In genomic region chr5:31531888-31532710, GRCh38 we compare ENCODE assay signal across 8 cellular contexts. TPM values are rescaled to one million over a fixed set of nuclear protein-coding genes. Genes with fewer than 3 reads are reported as not detected.
A peak's percentile ranks its signal among the peaks of the same experiment; 100 is the strongest.
DNase-seq lines count a peak whose midpoint lies in the region; TF ChIP-seq lines count a peak whose summit lies in the region.

Gene C5orf22 (plus strand): TSS chr5:31532301. CDS start chr5:31532393, 92 bp downstream.
Gene DROSHA (minus strand): TSS chr5:31532093. CDS start chr5:31529059, 3,034 bp downstream.

- H3K9me3 ChIP-seq in SK-N-MC (ENCODE audit: low read depth, low read length) (no peaks in the 10 kb centered on the region), suprapubic skin (no peaks in the 10 kb centered on the region)

- H3K27ac Mint-ChIP-seq in HFFc6 = peak within 1 kb of the TSS; percentile 89
- H3K27ac Mint-ChIP-seq in activated naive CD4-positive, alpha-beta T cell treated with anti-CD3 and anti-CD28 coated beads, Interleukin-2, amount 10 ng/mL, durations not matched to agents 7 days and 5 days = peak within 1 kb of the TSS; percentile 94

- peaks cover 5% of the 10 kb centered on the region; the same call in 1 of the 2 replicates for H3K27me3 Mint-ChIP-seq in HFFc6 (ENCODE audit: insufficient read depth)
- H3K27me3 Mint-ChIP-seq in activated naive CD4-positive, alpha-beta T cell treated with anti-CD3 and anti-CD28 coated beads, Interleukin-2, amount 10 ng/mL, durations not matched to agents 7 days and 5 days = no peaks in the 10 kb centered on the region

- H3K4me3 ChIP-seq in GM06990 (replicated peaks; ENCODE audit: low read depth, low read length) (peak within 1 kb of the TSS; percentile 79), NB4 (ENCODE audit: low read depth, low read length) (peak within 1 kb of the TSS; percentile 96), SK-N-MC (peak within 1 kb of the TSS; percentile 94), suprapubic skin (peak within 1 kb of the TSS; percentile 87)

- CTCF ChIA-PET in activated naive CD4-positive, alpha-beta T cell treated with anti-CD3 and anti-CD28 coated beads, Interleukin-2, amount 10 ng/mL, durations not matched to agents 7 days and 5 days (lab: Charles Lee) = no interaction called here

- TF ChIP-seq EP300 in suprapubic skin (IDR thresholded peaks at IDR 0.05) = no peak

- peaks cover 46% of the 10 kb centered on the region for H3K36me3 Mint-ChIP-seq in HFFc6 (ENCODE audit: low read depth)
- H3K36me3 Mint-ChIP-seq in activated naive CD4-positive, alpha-beta T cell treated with anti-CD3 and anti-CD28 coated beads, Interleukin-2, amount 10 ng/mL, durations not matched to agents 7 days and 5 days = peaks cover 44% of the 10 kb centered on the region

- peak within 1 kb of the TSS; percentile 96 for H3K4me3 Mint-ChIP-seq in HFFc6
- peak within 1 kb of the TSS; percentile 96 for H3K4me3 Mint-ChIP-seq in activated naive CD4-positive, alpha-beta T cell treated with anti-CD3 and anti-CD28 coated beads, Interleukin-2, amount 10 ng/mL, durations not matched to agents 7 days and 5 days

- TF ChIP-seq POLR2A in NB4 (IDR thresholded peaks at IDR 0.05; ENCODE audit: extremely low read depth, insufficient read length) = peak; percentile 89
- TF ChIP-seq POLR2A in suprapubic skin (IDR thresholded peaks at IDR 0.05) = peak in 1 of 2 donors; percentile 48

- H3K9me3 Mint-ChIP-seq in HFFc6 = no peaks in the 10 kb centered on the region
- H3K9me3 Mint-ChIP-seq in activated naive CD4-positive, alpha-beta T cell treated with anti-CD3 and anti-CD28 coated beads, Interleukin-2, amount 10 ng/mL, durations not matched to agents 7 days and 5 days = no peaks in the 10 kb centered on the region

- peak within 1 kb of the TSS; percentile 88 for H3K9ac ChIP-seq in SK-N-MC (ENCODE audit: insufficient read length)

- H3K36me3 ChIP-seq in GM06990 (ENCODE audit: control insufficient read depth, insufficient read depth, low read length) (peaks cover 10% of the 10 kb centered on the region), SK-N-MC (ENCODE audit: insufficient read depth, low read length) (peaks cover 61% of the 10 kb centered on the region), suprapubic skin (peaks cover 39% of the 10 kb centered on the region)

- WGBS in suprapubic skin = under 1% methylated on average over 27 of the region's 58 CpGs

- H3K4me1 Mint-ChIP-seq in HFFc6 (ENCODE audit: low read depth) = peaks cover 47% of the 10 kb centered on the region
- peaks cover 48% of the 10 kb centered on the region for H3K4me1 Mint-ChIP-seq in activated naive CD4-positive, alpha-beta T cell treated with anti-CD3 and anti-CD28 coated beads, Interleukin-2, amount 10 ng/mL, durations not matched to agents 7 days and 5 days

- TF ChIP-seq CTCF in GM06990 (IDR thresholded peaks at IDR 0.05; ENCODE audit: insufficient read depth, low read length, poor library complexity, severe bottlenecking) = peak; percentile 18
- peak; percentile 54; the same call in 1 of the 2 replicates for TF ChIP-seq CTCF in HFFc6 (IDR thresholded peaks at IDR 0.05)
- TF ChIP-seq CTCF in NB4 (IDR thresholded peaks at IDR 0.05; ENCODE audit: low read depth, low read length) = peak; percentile 30
- no peak for TF ChIP-seq CTCF in suprapubic skin (IDR thresholded peaks at IDR 0.05)

- H3K27ac ChIP-seq in SK-N-MC (no peak within 1 kb of the TSS), suprapubic skin (peak within 1 kb of the TSS; percentile 82)

- H3K27me3 ChIP-seq in GM06990 (replicated peaks; ENCODE audit: control insufficient read depth, insufficient read depth, low read length) = no peaks in the 10 kb centered on the region
- H3K27me3 ChIP-seq in suprapubic skin = no peaks in the 10 kb centered on the region

- peaks cover 27% of the 10 kb centered on the region for H3K4me1 ChIP-seq in suprapubic skin

- peak; percentile 91 for DNase-seq in GM06990 (ENCODE audit: extremely low read depth, insufficient read length)
- peak; percentile 93 for DNase-seq in HFFc6
- DNase-seq in NB4 (ENCODE audit: low read depth) = peak; percentile 99
- peak; percentile 88 for DNase-seq in SK-N-MC (ENCODE audit: low read depth, low spot score)
- peak; percentile 96 for DNase-seq in activated naive CD4-positive, alpha-beta T cell treated with anti-CD3 and anti-CD28 coated beads, Interleukin-2, amount 10 ng/mL, durations not matched to agents 7 days and 5 days
- peak; percentile 95 for DNase-seq in globus pallidus (ENCODE audit: low spot score)
- DNase-seq in nucleus accumbens (lab: John Stamatoyannopoulos, UW) = peak; percentile 67 to 98 (median 91)
- DNase-seq in suprapubic skin (ENCODE audit: low spot score in 2 of 2) = peak; percentile 96 to 98

RNA-seq across cellular contexts. Expression of gene C5orf22, which starts in this region (rescaled TPM):
- total RNA-seq in HFFc6 (2021; fragmentation: NEBNext Ultra II Directional; extraction: Animal tissue kit (Norgen Biotek cat#: 25700)) = 10 to 100 TPM; 18.7 to 23.7 (median 20.6) TPM
- 10 to 100 TPM; 10.5 to 19.2 (median 13.5) TPM for total RNA-seq in suprapubic skin

RNA-seq across cellular contexts. Expression of gene DROSHA, which starts in this region (rescaled TPM):
- 10 to 100 TPM; 67.5 to 77.0 (median 69.6) TPM for total RNA-seq in HFFc6 (2021; fragmentation: NEBNext Ultra II Directional; extraction: Animal tissue kit (Norgen Biotek cat#: 25700))
- 10 to 100 TPM; 25.5 to 69.7 (median 34.6) TPM for total RNA-seq in suprapubic skin

Comparison
In these comparisons a context has a peak if more than half of its experiments do, and no peak if none do; other contexts are left out.
1. CTCF ChIP-seq: peak in GM06990 (single experiment), HFFc6 (single experiment) and NB4 (single experiment); none in suprapubic skin (0 of 2).
2. Peak in every context shown above with its lines, with median percentiles within 50 percentile points of each other: DNase-seq and H3K4me3 ChIP-seq.